9 cellular contexts compared by ENCODE assay signal in genomic region chr12:122203968-122204828, GRCh38. TPM values are rescaled to one million over a fixed set of nuclear protein-coding genes. Genes with fewer than 3 reads are reported as not detected.
DNase-seq lines count a peak whose midpoint lies in the region; TF ChIP-seq lines count a peak whose summit lies in the region.
"Had no signal": no experiment of that assay in that cellular context is flagged by ENCODE, and none has a peak within 500 bp of the region (broad histone marks: within the 10 kb centered on the region; RNA-seq: fewer than 3 reads in every experiment).

No MANE protein-coding gene starts in this region.

- peak overlapping the region; percentile 77 for H3K4me3 Mint-ChIP-seq in MCF 10A (ENCODE audit: unreplicated experiment)

- CTCF ChIA-PET in MCF 10A (lab: Yijun Ruan, JAX): interaction anchor here (1.2 kb wide), 1 partner anchor 11 kb away, joined by 3 read pairs; no protein-coding TSS in a partner anchor

- H3K4me1 ChIP-seq in BLaER1 treated with 17β-estradiol and CSF1 and Interleukin-3, amounts not matched to agents 10 nM and 100 nM: peaks cover 41 to 61% (median 51%) of the 10 kb centered on the region in 10 experiments
- H3K4me1 ChIP-seq in mesenchymal stem cell (ENCODE audit: control insufficient read depth, insufficient read depth, low read depth, low read length) (peaks cover 19% of the 10 kb centered on the region), urinary bladder (ENCODE audit: insufficient read depth) (no peaks in the 10 kb centered on the region)

- H3K4me2 ChIP-seq in BLaER1 treated with 17β-estradiol and CSF1 and Interleukin-3, amounts not matched to agents 10 nM and 100 nM: peak overlapping the region; percentile 93 to 100 (median 99)
- H3K4me2 ChIP-seq in mesenchymal stem cell (ENCODE audit: low read length, poor library complexity, severe bottlenecking): peak overlapping the region; percentile 86

- no peak for TF ChIP-seq CTCF in LNCaP clone FGC (IDR thresholded peaks at IDR 0.05; ENCODE audit: control insufficient read depth, extremely low read depth, insufficient read depth)
- TF ChIP-seq CTCF in MCF 10A (IDR thresholded peaks at IDR 0.05; ENCODE audit: unreplicated experiment): no peak

- peaks cover 6% of the 10 kb centered on the region for H3K4me1 Mint-ChIP-seq in MCF 10A (ENCODE audit: insufficient read depth, unreplicated experiment)

- H3K79me1 ChIP-seq in mesenchymal stem cell (replicated peaks; ENCODE audit: low read length, poor library complexity, severe bottlenecking): no peaks in the 10 kb centered on the region

- H3K4me3 ChIP-seq in BLaER1 treated with 17β-estradiol and CSF1 and Interleukin-3, amounts not matched to agents 10 nM and 100 nM: peak overlapping the region; percentile 58 to 75 (median 63)
- H3K4me3 ChIP-seq in LNCaP clone FGC (ENCODE audit: low read depth, low read length) (peak overlapping the region; percentile 65), mesenchymal stem cell (ENCODE audit: insufficient read depth in 1 of 2, low read depth in 1 of 2, low read length in 2 of 2) (peak overlapping the region; percentile 57 to 61), urinary bladder (ENCODE audit: low read depth, low read length) (peak overlapping the region; percentile 51)

- no peak overlapping the region for H4K91ac ChIP-seq in mesenchymal stem cell (ENCODE audit: low read length)

- H2AFZ ChIP-seq in mesenchymal stem cell (ENCODE audit: low read depth, low read length): no peak overlapping the region

- H3K18ac ChIP-seq in mesenchymal stem cell (ENCODE audit: low read depth in 1 of 2, low read length in 2 of 2): peak overlapping the region in 1 of 2 experiments; percentile 63

- no peak overlapping the region for H2BK12ac ChIP-seq in mesenchymal stem cell (ENCODE audit: low read length in 2 of 2)

- no peak overlapping the region for H2BK120ac ChIP-seq in mesenchymal stem cell (ENCODE audit: low read depth, low read length)

- 5% methylated on average over 74 of the region's 92 CpGs for WGBS in mesenchymal stem cell
- WGBS in urinary bladder: 4% methylated on average over 92 of the region's 92 CpGs

- H4K20me1 ChIP-seq in BLaER1 treated with 17β-estradiol and CSF1 and Interleukin-3, amounts not matched to agents 10 nM and 100 nM: peaks cover 36 to 75% (median 53%) of the 10 kb centered on the region in 11 experiments; a peak in 21 of 22 replicates

- H4K8ac ChIP-seq in mesenchymal stem cell (ENCODE audit: low read length): no peak overlapping the region

- H2BK15ac ChIP-seq in mesenchymal stem cell (ENCODE audit: low read depth, poor library complexity, severe bottlenecking): peak overlapping the region; percentile 2

- H3K36me3 Mint-ChIP-seq in MCF 10A (ENCODE audit: insufficient read depth, unreplicated experiment): peaks cover 38% of the 10 kb centered on the region

- intact Hi-C loops in MCF 10A (cut with micrococcal nuclease): no loop called here

- H3K27ac ChIP-seq in BLaER1 treated with 17β-estradiol and CSF1 and Interleukin-3, amounts not matched to agents 10 nM and 100 nM: no peak overlapping the region
- H3K27ac ChIP-seq in mesenchymal stem cell (ENCODE audit: low read length, poor library complexity, severe bottlenecking) (no peak overlapping the region), urinary bladder (ENCODE audit: low read depth) (no peak overlapping the region)
- H3K27ac ChIP-seq: epithelial cell of prostate had no signal

- H3K27me3 Mint-ChIP-seq in MCF 10A (ENCODE audit: insufficient read depth, unreplicated experiment): no peaks in the 10 kb centered on the region

- no peaks in the 10 kb centered on the region for H3K9me3 Mint-ChIP-seq in MCF 10A (ENCODE audit: unreplicated experiment)

- no peak overlapping the region for H3K14ac ChIP-seq in mesenchymal stem cell (ENCODE audit: low read length in 2 of 2)

- H2BK5ac ChIP-seq in mesenchymal stem cell (ENCODE audit: low read depth, low read length, poor library complexity, severe bottlenecking): no peak overlapping the region

- H3K23ac ChIP-seq in mesenchymal stem cell (ENCODE audit: low read length in 2 of 2): peak overlapping the region in 1 of 2 experiments; percentile 14

- H3K9me3 ChIP-seq in BLaER1 treated with 17β-estradiol and CSF1 and Interleukin-3, amounts not matched to agents 10 nM and 100 nM (replicated peaks in 1 of 11): no peaks in the 10 kb centered on the region
- no peaks in the 10 kb centered on the region for H3K9me3 ChIP-seq in mesenchymal stem cell (ENCODE audit: control insufficient read depth, low read length)

- H3K4ac ChIP-seq in mesenchymal stem cell (ENCODE audit: low read depth in 1 of 2, low read length in 2 of 2): no peak overlapping the region

- H3K27me3 ChIP-seq in BLaER1 treated with 17β-estradiol and CSF1 and Interleukin-3, amounts not matched to agents 10 nM and 100 nM: peaks cover 63 to 91% (median 71%) of the 10 kb centered on the region in 11 experiments
- peaks cover 12 to 64% of the 10 kb centered on the region in 2 experiments for H3K27me3 ChIP-seq in mesenchymal stem cell (ENCODE audit: control insufficient read depth in 1 of 2, insufficient read depth in 1 of 2, low read length in 2 of 2)

- POLR2A ChIA-PET in MCF 10A (lab: Yijun Ruan, JAX): interaction anchor here (1.0 to 5.1 kb wide), 5 partner anchors 10 to 93 kb away, joined by 4 to 23 read pairs (median 7); partner anchors contain the start of gene DIABLO

- H3K36me3 ChIP-seq in BLaER1 treated with 17β-estradiol and CSF1 and Interleukin-3, amounts not matched to agents 10 nM and 100 nM: peaks cover 24 to 34% (median 28%) of the 10 kb centered on the region in 11 experiments
- peaks cover 25 to 29% of the 10 kb centered on the region in 2 experiments for H3K36me3 ChIP-seq in mesenchymal stem cell (ENCODE audit: control insufficient read depth in 1 of 2, insufficient read depth in 2 of 2, low read depth in 1 of 2, low read length in 2 of 2)
- peaks cover 2% of the 10 kb centered on the region for H3K36me3 ChIP-seq in urinary bladder (ENCODE audit: insufficient read depth)

- no TSS peak for BruUV-seq in MCF 10A (replicated peaks; lab: Mats Ljungman, UMichigan)

- no peak overlapping the region for H3K27ac Mint-ChIP-seq in MCF 10A (ENCODE audit: low read depth, unreplicated experiment)

- H3K9ac ChIP-seq in BLaER1 treated with 17β-estradiol and CSF1 and Interleukin-3, amounts not matched to agents 10 nM and 100 nM: peak overlapping the region; percentile 39 to 73 (median 57); a peak in 21 of 22 replicates
- H3K9ac ChIP-seq in mesenchymal stem cell (ENCODE audit: low read length): no peak overlapping the region

- H2AK5ac ChIP-seq in mesenchymal stem cell (ENCODE audit: low read length, severe bottlenecking): no peak overlapping the region

- DNase-seq in LNCaP clone FGC (ENCODE audit: low read depth): no peak
- DNase-seq in MCF 10A (ENCODE audit: unreplicated experiment): no peak
- DNase-seq in mesenchymal stem cell: no peak
- no peak for DNase-seq in effector CD4-positive, alpha-beta T cell
- DNase-seq in AG08396 (ENCODE audit: low spot score): no peak
- DNase-seq in NCI-H510A treated with DMSO at 0.1 percent for 48 hours (lab: John Stamatoyannopoulos, UW): no peak

RNA-seq across cellular contexts. Expression of gene B3GNT4, which starts 0.7 kb away (rescaled TPM):
- total RNA-seq in MCF 10A (2022): 1.5 and 1.8 TPM in 2 replicates
- 0.03 TPM for polyA plus RNA-seq in mesenchymal stem cell (2013, experiment 1 of 2)
- polyA plus RNA-seq in mesenchymal stem cell (2013, experiment 2 of 2): 0.01 TPM
- 0.16 TPM for total RNA-seq in urinary bladder
- polyA plus RNA-seq in urinary bladder: 0.57 TPM

RNA-seq across cellular contexts. Expression of gene LRRC43, which starts 21.3 kb away (rescaled TPM):
- total RNA-seq in MCF 10A (2022) (not detected in 2 replicates), urinary bladder (not detected)
- polyA plus RNA-seq in mesenchymal stem cell (2013, experiment 1 of 2): 2.2 TPM
- polyA plus RNA-seq in mesenchymal stem cell (2013, experiment 2 of 2): 2.1 TPM
- polyA plus RNA-seq in urinary bladder: 0.13 TPM

RNA-seq across cellular contexts. Expression of gene DIABLO, which starts 21.7 kb away (rescaled TPM):
- total RNA-seq in MCF 10A (2022): 69.6 and 70.1 TPM in 2 replicates
- polyA plus RNA-seq in mesenchymal stem cell (2013, experiment 1 of 2): 56.4 TPM
- 56.0 TPM for polyA plus RNA-seq in mesenchymal stem cell (2013, experiment 2 of 2)
- 46.2 TPM for total RNA-seq in urinary bladder
- 52.0 TPM for polyA plus RNA-seq in urinary bladder

RNA-seq across cellular contexts. Expression of gene IL31, which starts 30.2 kb away (rescaled TPM):
- not detected in 2 replicates for total RNA-seq in MCF 10A (2022)
- polyA plus RNA-seq in mesenchymal stem cell (2013, experiment 1 of 2): not detected
- not detected for polyA plus RNA-seq in mesenchymal stem cell (2013, experiment 2 of 2)
- total RNA-seq in urinary bladder: not detected
- not detected for polyA plus RNA-seq in urinary bladder
